36 cellular contexts compared by ENCODE assay signal in the genomic region with DNA sequence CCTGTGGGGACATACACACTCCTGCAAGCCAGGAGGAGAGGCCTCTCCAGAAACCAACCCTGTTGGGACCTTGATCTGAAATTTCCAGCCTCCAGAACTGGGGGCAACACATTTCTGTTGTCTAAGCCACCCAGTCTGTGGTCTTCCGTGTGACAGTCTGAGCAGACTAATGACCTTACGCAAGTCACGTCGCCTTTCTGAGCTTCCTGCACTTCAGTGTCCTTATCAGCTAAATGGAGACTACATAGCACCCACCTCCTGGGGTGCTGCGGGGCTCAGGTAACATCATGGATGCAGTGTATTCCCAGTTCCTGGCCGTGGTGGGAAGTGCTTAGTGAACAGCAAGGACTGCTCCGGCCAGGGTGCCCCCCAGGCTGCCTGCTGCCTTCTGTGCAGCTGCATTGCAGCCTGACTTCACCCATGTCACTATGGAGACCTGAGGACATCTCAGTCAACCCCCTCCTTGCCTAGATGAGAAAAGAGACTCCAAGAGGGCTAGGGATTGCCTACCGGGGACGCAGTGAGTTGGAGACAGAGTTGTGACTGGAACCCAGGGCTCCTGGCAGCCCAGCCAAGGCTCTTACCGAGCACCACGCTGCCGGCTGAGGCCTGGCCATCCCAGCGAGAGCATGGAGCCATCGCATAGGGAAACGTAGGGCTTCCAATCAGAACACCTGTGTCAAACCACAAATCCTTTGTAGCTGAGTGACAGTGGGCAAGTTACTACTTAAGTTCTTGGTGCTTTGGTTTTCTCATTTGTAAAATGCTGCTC.
A peak's percentile ranks its signal among the peaks of the same experiment; 100 is the strongest.
DNase-seq lines count a peak whose midpoint lies in the region; ATAC-seq, FAIRE-seq and TF ChIP-seq lines count a peak whose summit lies in the region.
"Had no signal": no experiment of that assay in that cellular context is flagged by ENCODE, and none has a peak within 500 bp of the region (broad histone marks: within the 10 kb centered on the region; RNA-seq: fewer than 3 reads in every experiment).

No MANE protein-coding gene starts in this region.

- no peak overlapping the region for H3K27ac ChIP-seq in GM23338 (ENCODE audit: low read depth)
- H3K27ac ChIP-seq in K562 (ENCODE audit: extremely low read depth, low read depth, low read length), result peak overlapping the region; percentile 44; the same call in 1 of the 3 replicates
- no peak overlapping the region for H3K27ac ChIP-seq in mesendoderm (ENCODE audit: low read depth, low read length)
- H3K27ac ChIP-seq in neural progenitor cell, result no peak overlapping the region
- H3K27ac ChIP-seq: brain microvascular endothelial cell, parathyroid adenoma, spleen, thoracic aorta, vagina had no signal

- H3K23ac ChIP-seq in mesendoderm (ENCODE audit: low read length), result no peak overlapping the region

- H3K4me3 Mint-ChIP-seq in GM23338, result no peak overlapping the region
- H3K4me3 Mint-ChIP-seq in neural progenitor cell, result no peak overlapping the region
- H3K4me3 Mint-ChIP-seq: activated CD8-positive, alpha-beta T cell treated with anti-CD3 and anti-CD28 coated beads for 36 hours; activated naive CD4-positive, alpha-beta T cell treated with anti-CD3 and anti-CD28 coated beads, Interleukin-2, amount 50 U/mL, for 24 hours; immature natural killer cell; neural crest cell; stimulated activated naive CD8-positive, alpha-beta T cell treated with anti-CD3 and anti-CD28 coated beads, Interleukin-15, amount 100 ng/mL, for 72 hours; T-helper 17 cell had no signal

- H3K27me3 ChIP-seq in GM23338 (ENCODE audit: insufficient read depth), result no peaks in the 10 kb centered on the region
- H3K27me3 ChIP-seq in K562 (ENCODE audit: control insufficient read depth in 2 of 2, insufficient read depth in 2 of 2, low read length in 2 of 2), result no peaks in the 10 kb centered on the region
- H3K27me3 ChIP-seq in mesendoderm (ENCODE audit: insufficient read depth, low read length, poor library complexity), result no peaks in the 10 kb centered on the region
- H3K27me3 ChIP-seq in neural progenitor cell, result no peaks in the 10 kb centered on the region
- H3K27me3 ChIP-seq: brain microvascular endothelial cell, spleen, vagina had no signal

- peak overlapping the region; percentile 52 for H3K56ac ChIP-seq in mesendoderm (ENCODE audit: low read length)

- H3K79me2 ChIP-seq in GM23338 (replicated peaks; ENCODE audit: insufficient read depth) (no peaks in the 10 kb centered on the region), K562 (ENCODE audit: control insufficient read depth, insufficient read depth, low read length) (no peaks in the 10 kb centered on the region), mesendoderm (ENCODE audit: control insufficient read depth, insufficient read depth, low read length) (no peaks in the 10 kb centered on the region), neural progenitor cell (ENCODE audit: low read depth) (no peaks in the 10 kb centered on the region)
- H3K79me2 ChIP-seq: parathyroid adenoma had no signal

- TF ChIP-seq CTCF in GM23338 (conservative IDR thresholded peaks at IDR 0.05; ENCODE audit: low read depth in 2 of 2) (no peak), K562 (IDR thresholded peaks at IDR 0.05 in 2 of 3, conservative IDR thresholded peaks at IDR 0.05 in 1 of 3; ENCODE audit: insufficient read depth in 2 of 3, low read depth in 1 of 3, low read length in 3 of 3) (no peak), neural progenitor cell (IDR thresholded peaks at IDR 0.05) (no peak)

- H3F3A ChIP-seq in GM23338 (replicated peaks; ENCODE audit: low read depth), result no peaks in the 10 kb centered on the region; the same call in 1 of the 2 replicates
- H3F3A ChIP-seq in neural progenitor cell (ENCODE audit: low read depth), result no peaks in the 10 kb centered on the region

- H3K4me1 ChIP-seq in GM23338 (ENCODE audit: insufficient read depth) (0 out of 2 replicates have a peak, but pooled peaks cover under 1% of the 10 kb centered on the region), K562 (replicated peaks in 1 of 2; ENCODE audit: control insufficient read depth in 2 of 2, insufficient read depth in 2 of 2, low read length in 2 of 2) (peaks cover 9 to 11% of the 10 kb centered on the region in 2 experiments; a peak in 4 of 5 replicates), mesendoderm (ENCODE audit: control insufficient read depth, low read depth, low read length) (peaks cover 6% of the 10 kb centered on the region), neural progenitor cell (peaks cover 21% of the 10 kb centered on the region)
- H3K4me1 ChIP-seq: parathyroid adenoma, vagina had no signal

- no peaks in the 10 kb centered on the region for H3K9me1 ChIP-seq in K562 (ENCODE audit: control insufficient read depth, insufficient read depth, low read length)

- H3K4me2 ChIP-seq in GM23338 (no peak overlapping the region), K562 (ENCODE audit: insufficient read depth, low read length) (peak overlapping the region; percentile 12; the same call in 1 of the 2 replicates), mesendoderm (ENCODE audit: low read length) (no peak overlapping the region), neural progenitor cell (no peak overlapping the region)
- H3K4me2 ChIP-seq: A549, SK-N-SH had no signal

- H3K36me3 ChIP-seq in GM23338 (ENCODE audit: insufficient read depth) (no peaks in the 10 kb centered on the region), K562 (ENCODE audit: control insufficient read depth, insufficient read depth, low read length) (no peaks in the 10 kb centered on the region), mesendoderm (ENCODE audit: control insufficient read depth, insufficient read depth, low read length) (no peaks in the 10 kb centered on the region), neural progenitor cell (no peaks in the 10 kb centered on the region)
- H3K36me3 ChIP-seq: brain microvascular endothelial cell, thoracic aorta had no signal

- peak overlapping the region; percentile 5 for H2AK5ac ChIP-seq in mesendoderm (ENCODE audit: low read length)

- H2BK15ac ChIP-seq in mesendoderm (replicated peaks; ENCODE audit: low read depth), result no peak overlapping the region

- H2AFZ ChIP-seq in GM23338, result no peak overlapping the region
- H2AFZ ChIP-seq in K562 (ENCODE audit: low read depth, low read length), result peak overlapping the region; percentile 88
- H2AFZ ChIP-seq in neural progenitor cell (replicated peaks), result no peak overlapping the region
- H2AFZ ChIP-seq: parathyroid adenoma had no signal

- H3K18ac ChIP-seq in mesendoderm (ENCODE audit: low read length), result no peak overlapping the region

- H3K36me3 Mint-ChIP-seq in GM23338 (ENCODE audit: low read depth) (no peaks in the 10 kb centered on the region), neural progenitor cell (peaks cover 5% of the 10 kb centered on the region)

- no peak for TF ChIP-seq POLR2A in K562 (conservative IDR thresholded peaks at IDR 0.05)

- in situ Hi-C loops in K562 (cut with MboI), result no loop called here

- H3K9me3 Mint-ChIP-seq in GM23338, result no peaks in the 10 kb centered on the region
- no peaks in the 10 kb centered on the region for H3K9me3 Mint-ChIP-seq in neural progenitor cell
- H3K9me3 Mint-ChIP-seq: activated CD8-positive, alpha-beta T cell treated with anti-CD3 and anti-CD28 coated beads for 36 hours; activated naive CD4-positive, alpha-beta T cell treated with anti-CD3 and anti-CD28 coated beads, Interleukin-2, amount 50 U/mL, for 24 hours; CD4-positive, CD25-positive, alpha-beta regulatory T cell; immature natural killer cell; neural crest cell; stimulated activated naive CD8-positive, alpha-beta T cell treated with anti-CD3 and anti-CD28 coated beads, Interleukin-15, amount 100 ng/mL, for 72 hours had no signal

- H3K27ac Mint-ChIP-seq in GM23338, result no peak overlapping the region
- no peak overlapping the region for H3K27ac Mint-ChIP-seq in neural progenitor cell
- H3K27ac Mint-ChIP-seq: activated CD8-positive, alpha-beta T cell treated with anti-CD3 and anti-CD28 coated beads for 36 hours; activated naive CD4-positive, alpha-beta T cell treated with anti-CD3 and anti-CD28 coated beads, Interleukin-2, amount 50 U/mL, for 24 hours had no signal

- H3K9me3 ChIP-seq in K562 (replicated peaks; ENCODE audit: control insufficient read depth, insufficient read depth, low read depth, low read length), result no peaks in the 10 kb centered on the region
- no peaks in the 10 kb centered on the region for H3K9me3 ChIP-seq in neural progenitor cell (ENCODE audit: low read depth)
- H3K9me3 ChIP-seq: A549, SK-N-SH, spleen, thoracic aorta, vagina had no signal

- CTCF ChIA-PET in K562 (lab: Yijun Ruan, JAX; ENCODE audit: low intra/inter-chr PET ratio), result no interaction called here

- no peak overlapping the region for H2BK5ac ChIP-seq in mesendoderm (ENCODE audit: low read length)

- POLR2A ChIA-PET in K562 (lab: Yijun Ruan, JAX), result interaction anchor here (1.0 kb wide), 1 partner anchor 11 kb away, joined by 3 read pairs; no protein-coding TSS in a partner anchor

- H3K79me1 ChIP-seq in mesendoderm (ENCODE audit: low read length), result no peaks in the 10 kb centered on the region

- no peak overlapping the region for H3K4me3 ChIP-seq in GM23338
- H3K4me3 ChIP-seq in K562, result no peak overlapping the region
- no peak overlapping the region for H3K4me3 ChIP-seq in mesendoderm (ENCODE audit: low read length)
- H3K4me3 ChIP-seq in neural progenitor cell, result no peak overlapping the region
- H3K4me3 ChIP-seq: A549, spleen, thoracic aorta, vagina had no signal

- peak; percentile 78 for FAIRE-seq in K562 (lab: Jason Lieb, UNC)
- FAIRE-seq: A549 had no signal

- no peak overlapping the region for H3K4ac ChIP-seq in mesendoderm (ENCODE audit: low read depth, low read length)

- H3K9ac ChIP-seq in K562 (ENCODE audit: insufficient read depth in 1 of 2, low read depth in 2 of 2, low read length in 2 of 2) (peak overlapping the region in 1 of 2 experiments; percentile 37; a peak in 2 of 4 replicates), mesendoderm (ENCODE audit: low read length) (no peak overlapping the region), neural progenitor cell (no peak overlapping the region)
- H3K9ac ChIP-seq: parathyroid adenoma, SK-N-SH had no signal

- ATAC-seq in GM23338 (peak; percentile 29; the same call in 1 of the 3 replicates), K562 (peak; percentile 82)
- ATAC-seq: A549; right cardiac atrium; stimulated activated naive CD8-positive, alpha-beta T cell treated with anti-CD3 and anti-CD28 coated beads, Interleukin-15, amount 100 ng/mL, for 72 hours; T-helper 17 cell had no signal

- H3K4me1 Mint-ChIP-seq in GM23338 (peaks cover 10% of the 10 kb centered on the region; the same call in 2 of the 3 replicates), neural progenitor cell (peaks cover 2% of the 10 kb centered on the region)

- intact Hi-C loops in K562 (cut with micrococcal nuclease), result no loop called here

- TF ChIP-seq RAD21 in K562 (CRISPR knock-in tag; conservative IDR thresholded peaks at IDR 0.05 in 1 of 2, IDR thresholded peaks at IDR 0.05 in 1 of 2), result no peak

- no peak overlapping the region for H4K8ac ChIP-seq in mesendoderm (ENCODE audit: low read depth, low read length)

- no peak overlapping the region for H2BK120ac ChIP-seq in mesendoderm (ENCODE audit: low read depth, low read length)

- DNase-seq in GM23338 (ENCODE audit: low spot score) (no peak), MV-4-11 (lab: John Stamatoyannopoulos, UW) (peak; percentile 21), K562 (ENCODE audit: extremely low read depth in 1 of 4, low spot score in 3 of 4) (peak in 2 of 4 experiments; percentile 46 to 51), mesendoderm (no peak), iPS-NIHi11 (ENCODE audit: low spot score) (no peak), NCI-H128 (lab: John Stamatoyannopoulos, UW; ENCODE audit: unreplicated experiment) (no peak), neural progenitor cell (ENCODE audit: low spot score) (no peak), AG08396 (ENCODE audit: low spot score) (no peak)
- DNase-seq: activated CD4-positive, alpha-beta T cell treated with anti-CD3 and anti-CD28 coated beads for 1 hour; activated CD8-positive, alpha-beta T cell treated with anti-CD3 and anti-CD28 coated beads for 36 hours; AML-193; amniotic stem cell; brain microvascular endothelial cell; CD4-positive, CD25-positive, alpha-beta regulatory T cell; DND-41; effector CD4-positive, alpha-beta T cell; GF-D8; hypothalamus; immature natural killer cell; NCI-H1436; NCI-H2107; NCI-H446; NCI-H748 treated with DMSO at 0.1 percent for 48 hours; OCI-M1; right cardiac atrium; SK-N-SH; spleen; stimulated activated CD4-positive, alpha-beta T cell treated with anti-CD3 and anti-CD28 coated beads, Interleukin-2, amount 100 ng/mL, for 24 hours; stimulated activated naive CD8-positive, alpha-beta T cell treated with anti-CD3 and anti-CD28 coated beads, Interleukin-15, amount 100 ng/mL, for 72 hours; T-helper 17 cell had no signal

- H3K27me3 Mint-ChIP-seq in GM23338 (ENCODE audit: insufficient read depth, low read depth, poor library complexity) (peaks cover 6% of the 10 kb centered on the region), neural progenitor cell (ENCODE audit: insufficient read depth, low read depth) (peaks cover 3% of the 10 kb centered on the region)
- H3K27me3 Mint-ChIP-seq: activated CD8-positive, alpha-beta T cell treated with anti-CD3 and anti-CD28 coated beads for 36 hours; activated naive CD4-positive, alpha-beta T cell treated with anti-CD3 and anti-CD28 coated beads, Interleukin-2, amount 50 U/mL, for 24 hours; CD4-positive, CD25-positive, alpha-beta regulatory T cell; stimulated activated naive CD8-positive, alpha-beta T cell treated with anti-CD3 and anti-CD28 coated beads, Interleukin-15, amount 100 ng/mL, for 72 hours; T-helper 17 cell had no signal

- 54% methylated on average over 11 of the region's 15 CpGs for WGBS in K562 (ENCODE audit: insufficient coverage, low coverage, missing lambda C conversion rate)
- WGBS in mesendoderm (ENCODE audit: extremely low coverage, insufficient coverage, low lambda C conversion rate), result no CpG with 5 or more reads among the region's 15 CpGs

- H4K5ac ChIP-seq in mesendoderm (ENCODE audit: low read length), result no peak overlapping the region

- no peak for TF ChIP-seq EP300 in K562 (IDR thresholded peaks at IDR 0.05; ENCODE audit: low read length)

- no TSS peak for BruUV-seq in K562 (replicated peaks; lab: Mats Ljungman, UMichigan)

- H4K20me1 ChIP-seq in GM23338 (replicated peaks; ENCODE audit: insufficient read depth) (no peaks in the 10 kb centered on the region), K562 (replicated peaks; ENCODE audit: control insufficient read depth, insufficient read depth, low read length) (no peaks in the 10 kb centered on the region), neural progenitor cell (ENCODE audit: low read depth) (no peaks in the 10 kb centered on the region)

- H3K9me2 ChIP-seq in GM23338 (ENCODE audit: insufficient read depth), result no peaks in the 10 kb centered on the region; the same call in 1 of the 2 replicates
- H3K9me2 ChIP-seq: SK-N-SH had no signal
